8 cellular contexts compared by ENCODE assay signal in genomic region chr3:71064288-71064975, GRCh38.
DNase-seq lines count a peak whose midpoint lies in the region; ATAC-seq and TF ChIP-seq lines count a peak whose summit lies in the region.

No MANE protein-coding gene starts in this region.

- H3K4me2 ChIP-seq in GM23338: peak overlapping the region; percentile 88

- TF ChIP-seq CTCF in GM23338 (conservative IDR thresholded peaks at IDR 0.05; ENCODE audit: low read depth in 2 of 2): no peak
- TF ChIP-seq CTCF in esophagus muscularis mucosa (IDR thresholded peaks at IDR 0.05): peak in 2 of 3 experiments; percentile 14 to 25
- no peak for TF ChIP-seq CTCF in suprapubic skin (IDR thresholded peaks at IDR 0.05)
- TF ChIP-seq CTCF in CD14-positive monocyte (IDR thresholded peaks at IDR 0.05): no peak

- DNase-seq in DMS114 treated with DMSO at 0.1 percent for 48 hours (lab: John Stamatoyannopoulos, UW; ENCODE audit: unreplicated experiment) (peak; percentile 1), GM23338 (ENCODE audit: low spot score) (peak; percentile 79), NCI-H748 (lab: John Stamatoyannopoulos, UW; ENCODE audit: unreplicated experiment) (peak; percentile 68), activated T-cell treated with anti-CD3 and anti-CD28 coated beads for 48 hours (ENCODE audit: low read depth) (peak; percentile 59), esophagus muscularis mucosa (ENCODE audit: extremely low spot score) (no peak), myocyte (ENCODE audit: low read depth) (peak; percentile 56), suprapubic skin (ENCODE audit: low spot score in 2 of 2) (no peak), CD14-positive monocyte (ENCODE audit: low spot score) (no peak)

- peaks cover 65% of the 10 kb centered on the region for H3K4me1 Mint-ChIP-seq in GM23338
- peaks cover 30% of the 10 kb centered on the region for H3K4me1 Mint-ChIP-seq in CD14-positive monocyte

- H3K4me3 ChIP-seq in GM23338: peak overlapping the region; percentile 66
- peak overlapping the region; percentile 68 to 75 (median 72) for H3K4me3 ChIP-seq in esophagus muscularis mucosa
- H3K4me3 ChIP-seq in suprapubic skin: peak overlapping the region; percentile 74

- no peaks in the 10 kb centered on the region for H3K9me2 ChIP-seq in GM23338 (ENCODE audit: insufficient read depth)

- H3K36me3 Mint-ChIP-seq in GM23338 (ENCODE audit: low read depth): no peaks in the 10 kb centered on the region
- H3K36me3 Mint-ChIP-seq in CD14-positive monocyte: peaks cover 0 to 3% of the 10 kb centered on the region in 2 donors

- ATAC-seq in GM23338: peak; percentile 59

- intact Hi-C loops in esophagus muscularis mucosa (cut with DNase I): loop anchor here (2.0 to 10.0 kb wide), 5 partner anchors 47 to 518 kb away; partner anchors contain the start of gene FOXP1
- intact Hi-C loops in CD14-positive monocyte (cut with micrococcal nuclease): loop anchor here (5.0 to 10.0 kb wide), 4 partner anchors 57 to 1980 kb away; partner anchors contain the start of genes ARL6IP5 (in 1 of the 2), FOXP1 (in 1 of the 2) and UBA3 (in 1 of the 2)

- H3K4me1 ChIP-seq in GM23338 (ENCODE audit: insufficient read depth): peaks cover 65% of the 10 kb centered on the region
- H3K4me1 ChIP-seq in esophagus muscularis mucosa: peaks cover 40 to 63% (median 56%) of the 10 kb centered on the region in 4 donors
- peaks cover 79% of the 10 kb centered on the region for H3K4me1 ChIP-seq in suprapubic skin

- H3K79me2 ChIP-seq in GM23338 (replicated peaks; ENCODE audit: insufficient read depth): peaks cover 32% of the 10 kb centered on the region

- no peaks in the 10 kb centered on the region for H3F3A ChIP-seq in GM23338 (replicated peaks; ENCODE audit: low read depth)

- H3K9me3 Mint-ChIP-seq in GM23338 (no peaks in the 10 kb centered on the region), CD14-positive monocyte (no peaks in the 10 kb centered on the region)

- no peak overlapping the region for H3K4me3 Mint-ChIP-seq in GM23338
- no peak overlapping the region for H3K4me3 Mint-ChIP-seq in CD14-positive monocyte

- H3K9me3 ChIP-seq in esophagus muscularis mucosa (no peaks in the 10 kb centered on the region), suprapubic skin (no peaks in the 10 kb centered on the region)

- peak overlapping the region; percentile 24; the same call in 1 of the 2 replicates for H2AFZ ChIP-seq in GM23338

- peaks cover 13% of the 10 kb centered on the region for H3K27me3 Mint-ChIP-seq in GM23338 (ENCODE audit: insufficient read depth, low read depth, poor library complexity)
- peaks cover 0 to 6% (median 4%) of the 10 kb centered on the region in 3 donors for H3K27me3 Mint-ChIP-seq in CD14-positive monocyte (ENCODE audit: low read depth in 3 of 3)

- TF ChIP-seq EP300 in esophagus muscularis mucosa (IDR thresholded peaks at IDR 0.05) (no peak), suprapubic skin (IDR thresholded peaks at IDR 0.05) (no peak)

- 0% methylated on average over 14 of the region's 51 CpGs for WGBS in esophagus muscularis mucosa
- WGBS in suprapubic skin: 0% methylated on average over 18 of the region's 51 CpGs

- H3K27me3 ChIP-seq in GM23338 (ENCODE audit: insufficient read depth): peaks cover 19% of the 10 kb centered on the region; the same call in 1 of the 2 replicates
- H3K27me3 ChIP-seq in esophagus muscularis mucosa: no peaks in the 10 kb centered on the region
- H3K27me3 ChIP-seq in suprapubic skin: no peaks in the 10 kb centered on the region

- TF ChIP-seq POLR2A in esophagus muscularis mucosa (IDR thresholded peaks at IDR 0.05; ENCODE audit: low read depth): no peak
- peak in 1 of 2 donors; percentile 46 for TF ChIP-seq POLR2A in suprapubic skin (IDR thresholded peaks at IDR 0.05)

- H3K27ac Mint-ChIP-seq in GM23338 (no peak overlapping the region), CD14-positive monocyte (no peak overlapping the region)

- no peak overlapping the region for H3K27ac ChIP-seq in GM23338 (ENCODE audit: low read depth)
- H3K27ac ChIP-seq in esophagus muscularis mucosa (replicated peaks in 1 of 4): peak overlapping the region; percentile 92 to 98 (median 98)
- H3K27ac ChIP-seq in suprapubic skin: peak overlapping the region; percentile 93

- H4K20me1 ChIP-seq in GM23338 (replicated peaks; ENCODE audit: insufficient read depth): no peaks in the 10 kb centered on the region

- H3K36me3 ChIP-seq in GM23338 (ENCODE audit: insufficient read depth) (no peaks in the 10 kb centered on the region), esophagus muscularis mucosa (no peaks in the 10 kb centered on the region), suprapubic skin (no peaks in the 10 kb centered on the region)

TF ChIP-seq in GM23338, 12 proteins besides CTCF, POLR2A, EP300 and RAD21:
- TF ChIP-seq ZNF331 (CRISPR knock-in tag; IDR thresholded peaks at IDR 0.05; ENCODE audit: low read depth) (no peak), POLR2AphosphoS5 (IDR thresholded peaks at IDR 0.05; ENCODE audit: low read depth) (no peak), STAT1 (IDR thresholded peaks at IDR 0.05; ENCODE audit: unreplicated experiment) (no peak), NANOG (IDR thresholded peaks at IDR 0.05; ENCODE audit: borderline replicate concordance) (no peak), CREB1 (CRISPR knock-in tag; IDR thresholded peaks at IDR 0.05; ENCODE audit: low read depth) (no peak), EZH2phosphoT487 (IDR thresholded peaks at IDR 0.05; ENCODE audit: unreplicated experiment) (no peak)

Comparison
In these comparisons a context has a peak if more than half of its experiments do, and no peak if none do; other contexts are left out.
1. DNase-seq: peak in DMS114 treated with DMSO at 0.1 percent for 48 hours (single experiment), GM23338 (single experiment), NCI-H748 (single experiment), activated T-cell treated with anti-CD3 and anti-CD28 coated beads for 48 hours (single experiment) and myocyte (single experiment); none in esophagus muscularis mucosa (single experiment), suprapubic skin (0 of 2) and CD14-positive monocyte (single experiment).
2. CTCF ChIP-seq: peak in esophagus muscularis mucosa (2 of 3); none in GM23338 (0 of 2), suprapubic skin (0 of 2) and CD14-positive monocyte (single experiment).
3. Peak in every context shown above with its lines, with median percentiles within 50 percentile points of each other: H3K4me3 ChIP-seq.